In genomic region chr19:21581646-21582045, GRCh38 we compare ENCODE assay signal across 16 cellular contexts.
"Had no signal": no experiment of that assay in that cellular context is flagged by ENCODE, and none has a peak within 500 bp of the region (broad histone marks: within the 10 kb centered on the region; RNA-seq: fewer than 3 reads in every experiment).

No MANE protein-coding gene starts in this region.

- FAIRE-seq: TTC549 had no signal

- H3K36me3 ChIP-seq: gastrocnemius medialis, heart right ventricle, neural progenitor cell, right atrium auricular region, thyroid gland had no signal

- DNase-seq: activated CD4-positive, alpha-beta T cell treated with anti-CD3 and anti-CD28 coated beads, Interleukin-2, amount 50 U/mL, for 4 hours; activated naive CD4-positive, alpha-beta T cell; activated T-cell treated with anti-CD3 and anti-CD28 coated beads for 4 hours; aorta; effector CD4-positive, alpha-beta T cell; gastrocnemius medialis; heart right ventricle; left ventricle myocardium superior; stimulated activated CD4-positive, alpha-beta T cell treated with anti-CD3 and anti-CD28 coated beads, Interleukin-12 subunit alpha, Interleukin-12 subunit beta, amount 100 ng/mL, for 4 hours; stimulated activated CD4-positive, alpha-beta T cell treated with anti-CD3 and anti-CD28 coated beads, Interleukin-1b, Interleukin-23, amount 100 ng/mL, for 48 hours; stimulated activated CD8-positive, alpha-beta memory T cell treated with anti-CD3 and anti-CD28 coated beads, Interleukin-4, amount 100 ng/mL, for 48 hours; stimulated activated naive CD4-positive, alpha-beta T cell; thyroid gland had no signal

- H3K9me3 ChIP-seq: gastrocnemius medialis, thyroid gland had no signal

- H2AFZ ChIP-seq: neural progenitor cell had no signal

- H3K27me3 ChIP-seq: right atrium auricular region, thyroid gland had no signal

- H3K9ac ChIP-seq: neural progenitor cell had no signal

- H3K4me1 ChIP-seq: gastrocnemius medialis, neural progenitor cell had no signal

- H3K4me2 ChIP-seq: neural progenitor cell had no signal

- ATAC-seq: gastrocnemius medialis, heart right ventricle, left ventricle myocardium superior had no signal

- H3K27ac ChIP-seq: gastrocnemius medialis, heart right ventricle, neural progenitor cell, right atrium auricular region, thyroid gland had no signal

- H3K4me3 ChIP-seq: gastrocnemius medialis, heart right ventricle, neural progenitor cell, right atrium auricular region, thyroid gland had no signal
